In the genomic region with DNA sequence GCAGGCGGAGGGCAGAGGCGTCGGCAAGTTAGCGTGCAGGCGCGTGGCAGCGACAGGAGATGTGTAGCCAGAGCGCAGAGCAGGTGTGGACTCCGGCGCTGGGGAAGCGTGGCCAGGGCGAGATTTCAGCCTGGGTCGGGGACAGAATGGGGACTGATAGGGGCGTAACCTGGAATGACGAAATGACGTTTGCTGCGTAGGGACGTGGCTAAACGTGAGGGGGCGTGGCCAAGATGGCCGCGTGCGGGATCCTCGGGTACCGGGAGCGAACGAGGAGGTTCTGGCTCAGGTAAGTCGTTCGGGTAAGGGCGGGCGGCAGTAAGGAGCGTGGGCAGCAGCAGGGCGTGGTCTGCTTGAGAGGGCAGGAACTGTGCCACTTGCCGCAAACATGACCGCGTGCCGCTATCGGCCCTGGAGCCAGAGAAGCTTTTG, we compare ENCODE assay signal across 8 cellular contexts. TPM values are rescaled to one million over a fixed set of nuclear protein-coding genes. Genes with fewer than 3 reads are reported as not detected.
DNase-seq lines count a peak whose midpoint lies in the region; ATAC-seq and TF ChIP-seq lines count a peak whose summit lies in the region.

No MANE protein-coding gene starts in this region.

- WGBS in esophagus squamous epithelium, 2 donors, result 0% methylated on average over 3 to 12 of the region's 38 CpGs

- no peaks in the 10 kb centered on the region for H3K9me3 ChIP-seq in CD8-positive, alpha-beta T cell (ENCODE audit: low read length)
- H3K9me3 ChIP-seq in esophagus squamous epithelium, result no peaks in the 10 kb centered on the region

- peak overlapping the region; percentile 100 for H3K27ac ChIP-seq in CD8-positive, alpha-beta T cell (ENCODE audit: low read depth, low read length)
- H3K27ac ChIP-seq in esophagus squamous epithelium, result peak overlapping the region; percentile 92 to 99 (median 98)

- H3K4me3 Mint-ChIP-seq in CD8-positive, alpha-beta T cell, result no peak overlapping the region
- no peak overlapping the region for H3K4me3 Mint-ChIP-seq in nephron progenitor cell

- POLR2A ChIA-PET in CD8-positive, alpha-beta T cell (lab: Charles Lee), result interaction anchor here (0.6 to 2.8 kb wide), 5 partner anchors 62 to 179 kb away, joined by 3 to 13 read pairs (median 3); a partner anchor contains a TSS

- H3K36me3 Mint-ChIP-seq in CD8-positive, alpha-beta T cell, result peaks cover 12% of the 10 kb centered on the region
- H3K36me3 Mint-ChIP-seq in nephron progenitor cell (ENCODE audit: low read depth), result peaks cover 5% of the 10 kb centered on the region

- CTCF ChIA-PET in CD8-positive, alpha-beta T cell (lab: Charles Lee), result no interaction called here

- peak in 5 of 7 experiments; percentile 64 to 87 (median 78) for DNase-seq in CD8-positive, alpha-beta T cell
- DNase-seq in NCI-H82 treated with DMSO at 0.1 percent for 48 hours (lab: John Stamatoyannopoulos, UW; ENCODE audit: unreplicated experiment), result peak; percentile 80
- DNase-seq in activated T-cell treated with anti-CD3 and anti-CD28 coated beads for 1 hour (ENCODE audit: low read depth), result peak; percentile 67
- peak; percentile 74 for DNase-seq in esophagus squamous epithelium (lab: John Stamatoyannopoulos, UW)
- peak; percentile 73 for DNase-seq in nephron progenitor cell
- DNase-seq in stimulated activated naive CD8-positive, alpha-beta T cell treated with anti-CD3 and anti-CD28 coated beads, Interleukin-15, Interleukin-2, amounts not matched to agents 100 U/mL and 50 U/mL, for 24 hours, result peak; percentile 81

- peak overlapping the region; percentile 99 for H3K4me3 ChIP-seq in CD8-positive, alpha-beta T cell (ENCODE audit: low read depth, low read length)
- H3K4me3 ChIP-seq in esophagus squamous epithelium, result peak overlapping the region; percentile 52 to 93 (median 72)

- peaks cover 31% of the 10 kb centered on the region for H3K4me1 Mint-ChIP-seq in CD8-positive, alpha-beta T cell (ENCODE audit: low read depth)
- no peaks in the 10 kb centered on the region for H3K4me1 Mint-ChIP-seq in nephron progenitor cell

- intact Hi-C loops in CD8-positive, alpha-beta T cell (cut with DNase I, micrococcal nuclease), result loop anchor here (1.0 to 10.0 kb wide), 11 partner anchors 12 to 1199 kb away; a partner anchor contains a TSS
- intact Hi-C loops in esophagus squamous epithelium (cut with DNase I), result no loop called here

- TF ChIP-seq CTCF in CD8-positive, alpha-beta T cell (IDR thresholded peaks at IDR 0.05), result no peak
- TF ChIP-seq CTCF in esophagus squamous epithelium (IDR thresholded peaks at IDR 0.05), result no peak
- no peak for TF ChIP-seq CTCF in nephron progenitor cell (IDR thresholded peaks at IDR 0.05)

- H3K9me3 Mint-ChIP-seq in CD8-positive, alpha-beta T cell, result no peaks in the 10 kb centered on the region
- H3K9me3 Mint-ChIP-seq in nephron progenitor cell, result no peaks in the 10 kb centered on the region

- peaks cover 16% of the 10 kb centered on the region for H3K4me1 ChIP-seq in CD8-positive, alpha-beta T cell (ENCODE audit: insufficient read depth, low read length)
- peaks cover 17 to 19% (median 19%) of the 10 kb centered on the region in 3 donors for H3K4me1 ChIP-seq in esophagus squamous epithelium

- H3K27me3 Mint-ChIP-seq in CD8-positive, alpha-beta T cell (ENCODE audit: low read depth), result no peaks in the 10 kb centered on the region
- no peaks in the 10 kb centered on the region for H3K27me3 Mint-ChIP-seq in nephron progenitor cell (ENCODE audit: low read depth, poor library complexity)

- no peak overlapping the region for H3K27ac Mint-ChIP-seq in CD8-positive, alpha-beta T cell
- H3K27ac Mint-ChIP-seq in nephron progenitor cell, result no peak overlapping the region

- H3K27me3 ChIP-seq in CD8-positive, alpha-beta T cell (ENCODE audit: insufficient read depth, low read length), result no peaks in the 10 kb centered on the region
- no peaks in the 10 kb centered on the region for H3K27me3 ChIP-seq in esophagus squamous epithelium

- peak; percentile 65 for ATAC-seq in CD8-positive, alpha-beta T cell
- ATAC-seq in GM19452 (IDR thresholded peaks at IDR 0.05; ENCODE audit: unreplicated experiment), result peak; percentile 57
- peak; percentile 64 for ATAC-seq in HG03521 (IDR thresholded peaks at IDR 0.05; ENCODE audit: unreplicated experiment)
- peak; percentile 77 for ATAC-seq in stimulated activated naive CD8-positive, alpha-beta T cell treated with anti-CD3 and anti-CD28 coated beads, Interleukin-15, Interleukin-2, amounts not matched to agents 100 U/mL and 50 U/mL, for 24 hours

- peak in 2 of 4 donors; percentile 46 to 67 for TF ChIP-seq POLR2A in esophagus squamous epithelium (IDR thresholded peaks at IDR 0.05)

- H3K36me3 ChIP-seq in CD8-positive, alpha-beta T cell (ENCODE audit: insufficient read depth, low read length), result no peaks in the 10 kb centered on the region
- no peaks in the 10 kb centered on the region for H3K36me3 ChIP-seq in esophagus squamous epithelium

RNA-seq across cellular contexts. Expression of a gene that starts 10.9 kb away (rescaled TPM):
- under 1 TPM in 1 of 2 experiments, not detected in 1; 0.22 TPM for total RNA-seq in CD8-positive, alpha-beta T cell
- total RNA-seq in esophagus squamous epithelium, result under 1 TPM in 3 of 4 donors, not detected in 1; 0.19 to 0.83 (median 0.22) TPM

Comparison
In these comparisons a context has a peak if more than half of its experiments do, and no peak if none do; other contexts are left out.
1. Peak in every context shown above with its lines: DNase-seq, ATAC-seq, H3K4me3 ChIP-seq and H3K27ac ChIP-seq.